In genomic region chr1:174971466-174971865, GRCh38 we compare ENCODE assay signal across 1 cellular context.
TF ChIP-seq lines count a peak whose summit lies in the region.

No MANE protein-coding gene starts in this region.

TF ChIP-seq in K562, 482 proteins besides CTCF, POLR2A, EP300 and RAD21:
- TF ChIP-seq MAFG (tag; conservative IDR thresholded peaks at IDR 0.05) (peak; percentile 58), ARID1B (IDR thresholded peaks at IDR 0.05) (peak; percentile 34; the same call in 1 of the 2 replicates), ZBTB26 (CRISPR knock-in tag; IDR thresholded peaks at IDR 0.05) (no peak), FOXA3 (CRISPR knock-in tag; conservative IDR thresholded peaks at IDR 0.05 in 1 of 2, IDR thresholded peaks at IDR 0.05 in 1 of 2) (peak in 1 of 2 experiments; percentile 60; a peak in 2 of 4 replicates), CBX3 (IDR thresholded peaks at IDR 0.05; ENCODE audit: borderline replicate concordance in 1 of 2, low read length in 2 of 2) (no peak), ZNF507 (tag; conservative IDR thresholded peaks at IDR 0.05) (no peak), E2F4 (CRISPR knock-in tag; IDR thresholded peaks at IDR 0.05; ENCODE audit: low read depth) (no peak), MAFF (IDR thresholded peaks at IDR 0.05; ENCODE audit: low read length) (peak; percentile 41; the same call in 1 of the 2 replicates), ZNF316 (IDR thresholded peaks at IDR 0.05) (peak; percentile 86), RBM22 (IDR thresholded peaks at IDR 0.05; ENCODE audit: low read depth, low read length, poor library complexity, severe bottlenecking) (no peak), LEF1 (IDR thresholded peaks at IDR 0.05) (0 out of 2 replicates have a peak, but pooled peaks have one; percentile 42), GABPA (tag; conservative IDR thresholded peaks at IDR 0.05; ENCODE audit: low read depth) (no peak), MAFK (IDR thresholded peaks at IDR 0.05; ENCODE audit: low read length) (0 out of 2 replicates have a peak, but pooled peaks have one; percentile 7), ZBTB12 (CRISPR knock-in tag; IDR thresholded peaks at IDR 0.05) (no peak), NFE2 (IDR thresholded peaks at IDR 0.05; ENCODE audit: low read depth) (peak; percentile 78), HMGXB4 (CRISPR knock-in tag; IDR thresholded peaks at IDR 0.05) (no peak), RNF2 (IDR thresholded peaks at IDR 0.05) (no peak), ZBTB34 (CRISPR knock-in tag; IDR thresholded peaks at IDR 0.05) (no peak), SREBF1 (IDR thresholded peaks at IDR 0.05; ENCODE audit: borderline replicate concordance, low read depth, low read length) (no peak), RCOR1 (IDR thresholded peaks at IDR 0.05; ENCODE audit: borderline replicate concordance in 1 of 2, low read depth in 2 of 2, low read length in 2 of 2) (no peak), SMARCA4 (IDR thresholded peaks at IDR 0.05) (peak; percentile 42; the same call in 1 of the 2 replicates), ZFX (CRISPR knock-in tag; IDR thresholded peaks at IDR 0.05) (0 out of 2 replicates have a peak, but pooled peaks have one; percentile 17), C11orf30 (IDR thresholded peaks at IDR 0.05; ENCODE audit: low read depth) (peak; percentile 80), AFF1 (IDR thresholded peaks at IDR 0.05; ENCODE audit: low read depth in 1 of 2, partially characterized antibody in 2 of 2) (peak in 1 of 2 experiments; percentile 34), DPF2 (IDR thresholded peaks at IDR 0.05) (peak; percentile 27; the same call in 1 of the 2 replicates), ZNF766 (CRISPR knock-in tag; conservative IDR thresholded peaks at IDR 0.05) (peak; percentile 85)
